ENCODE assay signal across 20 cellular contexts in genomic region chr2:204899983-204900382, GRCh38.
DNase-seq lines count a peak whose midpoint lies in the region; ATAC-seq, FAIRE-seq and TF ChIP-seq lines count a peak whose summit lies in the region.
"Had no signal": no experiment of that assay in that cellular context is flagged by ENCODE, and none has a peak within 500 bp of the region (broad histone marks: within the 10 kb centered on the region; RNA-seq: fewer than 3 reads in every experiment).

No MANE protein-coding gene starts in this region.

- peak overlapping the region; percentile 23 for H3K4me3 Mint-ChIP-seq in CD4-positive, alpha-beta T cell
- no peak overlapping the region for H3K4me3 Mint-ChIP-seq in astrocyte (ENCODE audit: unreplicated experiment)
- H3K4me3 Mint-ChIP-seq: activated naive CD4-positive, alpha-beta T cell treated with anti-CD3 and anti-CD28 coated beads for 36 hours; CD14-positive monocyte had no signal

- no peak overlapping the region for H3K4me3 ChIP-seq in astrocyte (ENCODE audit: insufficient read depth, low read depth, low read length)
- H3K4me3 ChIP-seq: SJSA1, transverse colon had no signal

- H3K27me3 Mint-ChIP-seq in CD4-positive, alpha-beta T cell = no peaks in the 10 kb centered on the region
- H3K27me3 Mint-ChIP-seq in astrocyte (ENCODE audit: low read depth, unreplicated experiment) = no peaks in the 10 kb centered on the region

- TF ChIP-seq CTCF in 22Rv1 (IDR thresholded peaks at IDR 0.05) (no peak), astrocyte (IDR thresholded peaks at IDR 0.05; ENCODE audit: insufficient read depth, low read depth, low read length) (no peak)
- TF ChIP-seq CTCF in CD4-positive, alpha-beta T cell (IDR thresholded peaks at IDR 0.05) = no peak

- H4K20me1 ChIP-seq in astrocyte (ENCODE audit: insufficient read depth, low read length) = no peaks in the 10 kb centered on the region

- no peak for ATAC-seq in CD4-positive, alpha-beta T cell (ENCODE audit: poor library complexity)
- ATAC-seq in HG03565 (IDR thresholded peaks at IDR 0.05; ENCODE audit: unreplicated experiment) = peak; percentile 40
- ATAC-seq: left colon had no signal

- intact Hi-C loops in CD4-positive, alpha-beta T cell (cut with DNase I, micrococcal nuclease) = no loop called here

- POLR2A ChIA-PET in CD4-positive, alpha-beta T cell (lab: Charles Lee) = no interaction called here

- no peaks in the 10 kb centered on the region for H3K9me3 ChIP-seq in CD4-positive, alpha-beta T cell (ENCODE audit: control insufficient read depth, low read length)
- no peaks in the 10 kb centered on the region for H3K9me3 ChIP-seq in astrocyte (ENCODE audit: insufficient read depth, low read depth, low read length)
- H3K9me3 ChIP-seq: SJSA1, transverse colon had no signal

- peak overlapping the region; percentile 18; the same call in 1 of the 2 replicates for H3K27ac ChIP-seq in 22Rv1
- no peak overlapping the region for H3K27ac ChIP-seq in CD4-positive, alpha-beta T cell (ENCODE audit: low read depth, low read length)
- no peak overlapping the region for H3K27ac ChIP-seq in astrocyte (ENCODE audit: low read depth, low read length)
- H3K27ac ChIP-seq: SJSA1, transverse colon had no signal

- peaks cover 11% of the 10 kb centered on the region for H3K4me1 Mint-ChIP-seq in CD4-positive, alpha-beta T cell (ENCODE audit: low read depth)
- no peaks in the 10 kb centered on the region for H3K4me1 Mint-ChIP-seq in astrocyte (ENCODE audit: low read depth, unreplicated experiment)
- H3K4me1 Mint-ChIP-seq: CD14-positive monocyte had no signal

- no peak overlapping the region for H2AFZ ChIP-seq in astrocyte (ENCODE audit: low read depth, low read length)

- peaks cover 11% of the 10 kb centered on the region for H3K36me3 Mint-ChIP-seq in CD4-positive, alpha-beta T cell (ENCODE audit: low read depth)
- no peaks in the 10 kb centered on the region for H3K36me3 Mint-ChIP-seq in astrocyte (ENCODE audit: low read depth, unreplicated experiment)
- H3K36me3 Mint-ChIP-seq: CD14-positive monocyte had no signal

- H3K4me1 ChIP-seq in astrocyte (ENCODE audit: insufficient read depth, low read length) = no peaks in the 10 kb centered on the region
- H3K4me1 ChIP-seq: SJSA1 had no signal

- H3K27ac Mint-ChIP-seq in CD4-positive, alpha-beta T cell = no peak overlapping the region
- no peak overlapping the region for H3K27ac Mint-ChIP-seq in astrocyte (ENCODE audit: unreplicated experiment)
- H3K27ac Mint-ChIP-seq: activated naive CD4-positive, alpha-beta T cell treated with anti-CD3 and anti-CD28 coated beads for 36 hours; CD14-positive monocyte had no signal

- CTCF ChIA-PET in CD4-positive, alpha-beta T cell (lab: Charles Lee) = no interaction called here

- no peak overlapping the region for H3K4me2 ChIP-seq in astrocyte (ENCODE audit: low read length)

- H3K27me3 ChIP-seq in CD4-positive, alpha-beta T cell (ENCODE audit: control insufficient read depth, insufficient read depth, low read length) = no peaks in the 10 kb centered on the region
- no peaks in the 10 kb centered on the region for H3K27me3 ChIP-seq in astrocyte (ENCODE audit: insufficient read depth, low read length)
- H3K27me3 ChIP-seq: SJSA1, transverse colon had no signal

- H3K9ac ChIP-seq in astrocyte (ENCODE audit: low read length) = no peak overlapping the region

- DNase-seq in CD4-positive, alpha-beta T cell = no peak
- DNase-seq in astrocyte (ENCODE audit: low read depth) = no peak
- DNase-seq in frontal cortex (ENCODE audit: low spot score in 2 of 2) = no peak
- no peak for DNase-seq in HuH-7.5 (ENCODE audit: low spot score)
- DNase-seq in NCI-H1417 treated with DMSO at 0.1 percent for 48 hours (lab: John Stamatoyannopoulos, UW) = no peak
- no peak for DNase-seq in effector CD4-positive, alpha-beta T cell
- DNase-seq: activated CD4-positive, alpha-beta T cell treated with anti-CD3 and anti-CD28 coated beads, Interleukin-2, amount 50 U/mL, for 4 hours; activated naive CD4-positive, alpha-beta T cell treated with anti-CD3 and anti-CD28 coated beads for 36 hours; aorta; foreskin melanocyte; left colon; NCI-H187 treated with DMSO at 0.1 percent for 48 hours; NCI-H526 treated with DMSO at 0.1 percent for 48 hours; stimulated activated CD8-positive, alpha-beta memory T cell treated with anti-CD3 and anti-CD28 coated beads, Interleukin-4, amount 100 ng/mL, for 48 hours; transverse colon had no signal

- no peaks in the 10 kb centered on the region for H3K36me3 ChIP-seq in astrocyte (ENCODE audit: insufficient read depth, low read length)
- H3K36me3 ChIP-seq: SJSA1, transverse colon had no signal

- H3K79me2 ChIP-seq in astrocyte (ENCODE audit: insufficient read depth, low read length) = no peaks in the 10 kb centered on the region

- FAIRE-seq in astrocyte (lab: Jason Lieb, UNC) = peak; percentile 13
- no peak for FAIRE-seq in frontal cortex (lab: Jason Lieb, UNC)
- FAIRE-seq: H1 had no signal

- H3K9me3 Mint-ChIP-seq in CD4-positive, alpha-beta T cell = peaks cover 7% of the 10 kb centered on the region
- H3K9me3 Mint-ChIP-seq in astrocyte (ENCODE audit: unreplicated experiment) = no peaks in the 10 kb centered on the region
